9 cellular contexts compared by ENCODE assay signal in the genomic region with DNA sequence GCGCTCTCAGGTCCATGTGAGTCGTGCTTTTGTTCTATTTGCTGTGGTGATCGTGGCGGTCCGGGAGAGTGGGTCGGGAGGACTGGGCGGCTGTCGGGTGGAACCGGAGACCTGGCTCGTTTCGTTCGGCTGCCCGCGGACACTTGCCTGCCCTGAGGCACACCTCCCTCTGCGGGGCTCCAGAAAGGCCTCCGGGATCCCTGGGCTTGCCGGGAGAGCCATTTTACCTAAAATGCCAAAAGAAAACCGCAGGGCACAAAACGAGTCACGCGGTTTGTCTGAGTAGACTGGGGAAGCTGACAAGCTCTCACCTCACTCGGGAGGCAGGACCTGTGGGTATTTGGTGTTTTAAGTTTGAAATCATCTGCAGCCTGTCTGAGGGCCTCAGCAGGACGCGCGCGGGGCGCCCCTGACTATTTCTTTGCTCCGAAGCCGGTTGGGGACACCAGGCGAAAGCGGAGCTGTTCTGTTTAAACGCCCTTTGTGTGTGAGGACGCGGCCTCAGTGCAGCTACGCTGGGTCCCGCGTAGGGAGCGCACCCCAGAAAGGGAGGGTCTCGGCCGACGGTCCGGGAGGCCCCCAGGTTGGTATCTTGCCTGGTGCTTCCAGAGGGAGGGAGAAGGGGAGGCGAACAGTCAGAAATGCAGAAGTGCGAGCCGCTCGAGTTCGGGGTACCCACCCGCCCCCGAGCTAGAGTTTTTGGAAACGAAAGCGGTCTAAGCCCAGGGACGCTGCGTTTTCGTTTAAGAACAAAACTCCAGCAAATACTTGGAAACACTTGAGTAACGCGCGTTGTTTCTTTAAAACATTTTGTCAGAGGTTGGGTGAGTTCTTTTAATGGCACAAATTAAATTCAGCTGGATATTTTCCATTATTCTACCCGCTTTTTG. TPM values are rescaled to one million over a fixed set of nuclear protein-coding genes. Genes with fewer than 3 reads are reported as not detected.
DNase-seq lines count a peak whose midpoint lies in the region; ATAC-seq, FAIRE-seq and TF ChIP-seq lines count a peak whose summit lies in the region.
"Had no signal": no experiment of that assay in that cellular context is flagged by ENCODE, and none has a peak within 500 bp of the region (broad histone marks: within the 10 kb centered on the region; RNA-seq: fewer than 3 reads in every experiment).

No MANE protein-coding gene starts in this region.

- peak overlapping the region; percentile 63 for H3K4me3 ChIP-seq in thoracic aorta

- no peaks in the 10 kb centered on the region for H3K36me3 Mint-ChIP-seq in activated T-cell treated with anti-CD3 and anti-CD28 coated beads, Interleukin-2, amount 50 U/mL, for 24 hours (ENCODE audit: low read depth)
- peaks cover 2% of the 10 kb centered on the region for H3K36me3 Mint-ChIP-seq in activated CD4-positive, alpha-beta memory T cell treated with anti-CD3 and anti-CD28 coated beads for 36 hours

- H3K27me3 Mint-ChIP-seq in activated T-cell treated with anti-CD3 and anti-CD28 coated beads, Interleukin-2, amount 50 U/mL, for 24 hours, result peaks cover 87% of the 10 kb centered on the region
- H3K27me3 Mint-ChIP-seq in activated CD4-positive, alpha-beta memory T cell treated with anti-CD3 and anti-CD28 coated beads for 36 hours, result peaks cover 73% of the 10 kb centered on the region

- no peak for ATAC-seq in thoracic aorta (ENCODE audit: insufficient number of reproducible peaks, low FRiP score, low read depth)

- H3K27ac ChIP-seq in thoracic aorta, result no peak overlapping the region

- H3K4me3 Mint-ChIP-seq in activated T-cell treated with anti-CD3 and anti-CD28 coated beads, Interleukin-2, amount 50 U/mL, for 24 hours, result peak overlapping the region; percentile 67
- H3K4me3 Mint-ChIP-seq in activated CD4-positive, alpha-beta memory T cell treated with anti-CD3 and anti-CD28 coated beads for 36 hours, result peak overlapping the region; percentile 65

- no peak for TF ChIP-seq CTCF in thoracic aorta (IDR thresholded peaks at IDR 0.05)

- peaks cover 18% of the 10 kb centered on the region for H3K4me1 Mint-ChIP-seq in activated T-cell treated with anti-CD3 and anti-CD28 coated beads, Interleukin-2, amount 50 U/mL, for 24 hours (ENCODE audit: low read depth)
- peaks cover 22% of the 10 kb centered on the region for H3K4me1 Mint-ChIP-seq in activated CD4-positive, alpha-beta memory T cell treated with anti-CD3 and anti-CD28 coated beads for 36 hours (ENCODE audit: low read depth)

- peak overlapping the region; percentile 54 for H3K27ac Mint-ChIP-seq in activated T-cell treated with anti-CD3 and anti-CD28 coated beads, Interleukin-2, amount 50 U/mL, for 24 hours
- H3K27ac Mint-ChIP-seq in activated CD4-positive, alpha-beta memory T cell treated with anti-CD3 and anti-CD28 coated beads for 36 hours, result no peak overlapping the region

- intact Hi-C loops in activated CD4-positive, alpha-beta memory T cell treated with anti-CD3 and anti-CD28 coated beads for 36 hours (cut with micrococcal nuclease), result loop anchor here (5.0 kb wide), 1 partner anchor 363 kb away; no protein-coding TSS in a partner anchor

- peaks cover 17% of the 10 kb centered on the region for H3K27me3 ChIP-seq in thoracic aorta (replicated peaks; ENCODE audit: insufficient read depth)

- H3K4me1 ChIP-seq in thoracic aorta (ENCODE audit: control insufficient read depth in 1 of 2, low read depth in 2 of 2), result peaks cover 0 to 30% of the 10 kb centered on the region in 2 donors

- H3K9me3 ChIP-seq in thoracic aorta, result no peaks in the 10 kb centered on the region

- peak; percentile 27 for FAIRE-seq in islet of Langerhans (lab: Jason Lieb, UNC)

- H3K36me3 ChIP-seq in thoracic aorta, result no peaks in the 10 kb centered on the region

- CTCF ChIA-PET in activated CD4-positive, alpha-beta memory T cell treated with anti-CD3 and anti-CD28 coated beads for 36 hours (lab: Charles Lee), result interaction anchor here (1.2 kb wide), 1 partner anchor 17 kb away, joined by 3 read pairs; no protein-coding TSS in a partner anchor

- no peak for DNase-seq in activated T-cell treated with anti-CD3 and anti-CD28 coated beads, Interleukin-2, amount 50 U/mL, for 24 hours
- DNase-seq in activated T-cell treated with anti-CD3 and anti-CD28 coated beads for 4 hours, result no peak
- peak; percentile 36 for DNase-seq in activated CD4-positive, alpha-beta memory T cell treated with anti-CD3 and anti-CD28 coated beads for 36 hours
- DNase-seq in thoracic aorta (ENCODE audit: low spot score), result no peak
- DNase-seq in epidermal melanocyte (ENCODE audit: insufficient read length, low spot score), result no peak
- DNase-seq in NCI-H446 (lab: John Stamatoyannopoulos, UW), result no peak
- no peak for DNase-seq in NCI-H345 treated with DMSO at 0.1 percent for 48 hours (lab: John Stamatoyannopoulos, UW; ENCODE audit: unreplicated experiment)

- POLR2A ChIA-PET in activated CD4-positive, alpha-beta memory T cell treated with anti-CD3 and anti-CD28 coated beads for 36 hours (lab: Charles Lee), result no interaction called here

- H3K9me3 Mint-ChIP-seq in activated T-cell treated with anti-CD3 and anti-CD28 coated beads, Interleukin-2, amount 50 U/mL, for 24 hours, result peaks cover 2% of the 10 kb centered on the region
- H3K9me3 Mint-ChIP-seq in activated CD4-positive, alpha-beta memory T cell treated with anti-CD3 and anti-CD28 coated beads for 36 hours, result no peaks in the 10 kb centered on the region

RNA-seq across cellular contexts. Expression of gene LHX8, which starts 1.0 kb away (rescaled TPM):
- not detected for total RNA-seq in activated CD4-positive, alpha-beta memory T cell treated with anti-CD3 and anti-CD28 coated beads for 36 hours
- not detected for total RNA-seq in thoracic aorta
- total RNA-seq: G401 had no signal
